1 cellular context compared by ENCODE assay signal in the genomic region with DNA sequence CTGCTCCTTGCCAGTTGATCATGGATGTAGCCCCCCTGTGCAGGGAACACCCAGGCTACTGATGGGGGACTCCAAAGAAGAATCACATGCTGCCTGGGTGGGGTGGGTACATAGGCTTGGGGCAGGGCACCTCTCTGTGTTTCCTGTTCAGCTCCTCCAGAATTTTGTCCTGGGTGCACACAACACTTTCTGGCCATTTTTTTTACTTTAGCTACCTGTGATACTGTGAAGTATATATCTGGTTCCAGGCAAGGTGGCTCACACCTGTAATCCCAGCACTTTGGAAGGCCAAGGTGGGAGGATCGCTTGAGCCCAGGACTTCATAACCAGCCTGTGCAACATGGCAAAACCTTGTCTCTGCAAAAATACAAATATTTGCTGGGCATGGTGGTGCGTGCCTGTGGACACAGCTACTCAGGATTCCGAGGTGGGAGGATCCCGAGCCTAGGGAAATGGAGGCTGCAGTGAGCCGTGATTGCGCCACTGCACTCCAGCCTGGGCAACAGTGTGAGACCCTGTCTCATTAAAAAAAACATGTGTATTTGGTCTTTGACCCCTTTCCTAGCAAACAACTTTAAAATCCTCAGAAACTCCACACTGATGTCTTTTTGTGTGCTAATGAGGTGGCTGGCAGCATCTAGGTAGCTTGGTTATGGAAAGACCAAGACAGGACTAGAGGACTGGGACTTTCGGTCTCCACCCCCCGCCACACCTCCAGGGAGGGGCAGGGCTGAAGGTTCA.
TF ChIP-seq lines count a peak whose summit lies in the region.

No MANE protein-coding gene starts in this region.

TF ChIP-seq in HepG2, 621 proteins besides CTCF, POLR2A, EP300 and RAD21 (continued from another document and continues in another):
- TF ChIP-seq, protein P1, sequence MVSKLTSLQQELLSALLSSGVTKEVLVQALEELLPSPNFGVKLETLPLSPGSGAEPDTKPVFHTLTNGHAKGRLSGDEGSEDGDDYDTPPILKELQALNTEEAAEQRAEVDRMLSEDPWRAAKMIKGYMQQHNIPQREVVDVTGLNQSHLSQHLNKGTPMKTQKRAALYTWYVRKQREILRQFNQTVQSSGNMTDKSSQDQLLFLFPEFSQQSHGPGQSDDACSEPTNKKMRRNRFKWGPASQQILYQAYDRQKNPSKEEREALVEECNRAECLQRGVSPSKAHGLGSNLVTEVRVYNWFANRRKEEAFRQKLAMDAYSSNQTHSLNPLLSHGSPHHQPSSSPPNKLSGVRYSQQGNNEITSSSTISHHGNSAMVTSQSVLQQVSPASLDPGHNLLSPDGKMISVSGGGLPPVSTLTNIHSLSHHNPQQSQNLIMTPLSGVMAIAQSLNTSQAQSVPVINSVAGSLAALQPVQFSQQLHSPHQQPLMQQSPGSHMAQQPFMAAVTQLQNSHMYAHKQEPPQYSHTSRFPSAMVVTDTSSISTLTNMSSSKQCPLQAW (CRISPR knock-in tag; IDR thresholded peaks at IDR 0.05) = peak; percentile 80
- TF ChIP-seq ZNF563 (CRISPR knock-in tag; IDR thresholded peaks at IDR 0.05) (0 out of 2 replicates have a peak, but pooled peaks have one; percentile 18), U2AF2 (IDR thresholded peaks at IDR 0.05; ENCODE audit: low read depth, low read length) (no peak), TMF1 (CRISPR knock-in tag; IDR thresholded peaks at IDR 0.05; ENCODE audit: low read depth) (no peak), REL (CRISPR knock-in tag; conservative IDR thresholded peaks at IDR 0.05) (0 out of 2 replicates have a peak, but pooled peaks have one; percentile 25), ZNF44 (CRISPR knock-in tag; IDR thresholded peaks at IDR 0.05) (no peak), HMG20B (CRISPR knock-in tag; conservative IDR thresholded peaks at IDR 0.05) (0 out of 2 replicates have a peak, but pooled peaks have one; percentile 10), ZNF703 (CRISPR knock-in tag; IDR thresholded peaks at IDR 0.05; ENCODE audit: borderline replicate concordance) (peak; percentile 74; the same call in 1 of the 2 replicates), FIP1L1 (IDR thresholded peaks at IDR 0.05; ENCODE audit: borderline replicate concordance, insufficient read depth, low read depth, low read length) (no peak), MLLT10 (CRISPR knock-in tag; IDR thresholded peaks at IDR 0.05) (no peak), JUND (CRISPR knock-in tag; IDR thresholded peaks at IDR 0.05) (peak; percentile 64; the same call in 1 of the 2 replicates), HOXD1 (CRISPR knock-in tag; IDR thresholded peaks at IDR 0.05) (0 out of 2 replicates have a peak, but pooled peaks have one; percentile 28), CCAR2 (optimal IDR thresholded peaks at IDR 0.05; ENCODE audit: low read depth, low read length) (no peak), MXD4 (CRISPR knock-in tag; IDR thresholded peaks at IDR 0.05) (no peak; the same call in 1 of the 2 replicates), RFX3 (CRISPR knock-in tag; IDR thresholded peaks at IDR 0.05) (0 out of 2 replicates have a peak, but pooled peaks have one; percentile 34), ZSCAN30 (CRISPR knock-in tag; IDR thresholded peaks at IDR 0.05) (peak; percentile 74), ZNF260 (CRISPR knock-in tag; IDR thresholded peaks at IDR 0.05; ENCODE audit: borderline replicate concordance, low read depth) (no peak), FOSL1 (CRISPR knock-in tag; IDR thresholded peaks at IDR 0.05; ENCODE audit: borderline replicate concordance) (no peak), ZNF441 (CRISPR knock-in tag; IDR thresholded peaks at IDR 0.05; ENCODE audit: borderline replicate concordance) (peak; percentile 78), SATB2 (CRISPR knock-in tag; IDR thresholded peaks at IDR 0.05) (no peak; the same call in 1 of the 2 replicates), NR2F6 (IDR thresholded peaks at IDR 0.05) (peak; percentile 73), NR2F6 (CRISPR knock-in tag; IDR thresholded peaks at IDR 0.05) (peak; percentile 89), ZNF713 (CRISPR knock-in tag; IDR thresholded peaks at IDR 0.05) (no peak), ZBTB7A (CRISPR knock-in tag; IDR thresholded peaks at IDR 0.05) (no peak), KAT7 (CRISPR knock-in tag; IDR thresholded peaks at IDR 0.05; ENCODE audit: borderline replicate concordance) (peak; percentile 92; the same call in 1 of the 2 replicates), NFE2L1 (CRISPR knock-in tag; IDR thresholded peaks at IDR 0.05; ENCODE audit: borderline replicate concordance) (no peak), KDM2A (CRISPR knock-in tag; IDR thresholded peaks at IDR 0.05; ENCODE audit: borderline replicate concordance, low read depth) (peak; percentile 91)
- TF ChIP-seq, protein P2, sequence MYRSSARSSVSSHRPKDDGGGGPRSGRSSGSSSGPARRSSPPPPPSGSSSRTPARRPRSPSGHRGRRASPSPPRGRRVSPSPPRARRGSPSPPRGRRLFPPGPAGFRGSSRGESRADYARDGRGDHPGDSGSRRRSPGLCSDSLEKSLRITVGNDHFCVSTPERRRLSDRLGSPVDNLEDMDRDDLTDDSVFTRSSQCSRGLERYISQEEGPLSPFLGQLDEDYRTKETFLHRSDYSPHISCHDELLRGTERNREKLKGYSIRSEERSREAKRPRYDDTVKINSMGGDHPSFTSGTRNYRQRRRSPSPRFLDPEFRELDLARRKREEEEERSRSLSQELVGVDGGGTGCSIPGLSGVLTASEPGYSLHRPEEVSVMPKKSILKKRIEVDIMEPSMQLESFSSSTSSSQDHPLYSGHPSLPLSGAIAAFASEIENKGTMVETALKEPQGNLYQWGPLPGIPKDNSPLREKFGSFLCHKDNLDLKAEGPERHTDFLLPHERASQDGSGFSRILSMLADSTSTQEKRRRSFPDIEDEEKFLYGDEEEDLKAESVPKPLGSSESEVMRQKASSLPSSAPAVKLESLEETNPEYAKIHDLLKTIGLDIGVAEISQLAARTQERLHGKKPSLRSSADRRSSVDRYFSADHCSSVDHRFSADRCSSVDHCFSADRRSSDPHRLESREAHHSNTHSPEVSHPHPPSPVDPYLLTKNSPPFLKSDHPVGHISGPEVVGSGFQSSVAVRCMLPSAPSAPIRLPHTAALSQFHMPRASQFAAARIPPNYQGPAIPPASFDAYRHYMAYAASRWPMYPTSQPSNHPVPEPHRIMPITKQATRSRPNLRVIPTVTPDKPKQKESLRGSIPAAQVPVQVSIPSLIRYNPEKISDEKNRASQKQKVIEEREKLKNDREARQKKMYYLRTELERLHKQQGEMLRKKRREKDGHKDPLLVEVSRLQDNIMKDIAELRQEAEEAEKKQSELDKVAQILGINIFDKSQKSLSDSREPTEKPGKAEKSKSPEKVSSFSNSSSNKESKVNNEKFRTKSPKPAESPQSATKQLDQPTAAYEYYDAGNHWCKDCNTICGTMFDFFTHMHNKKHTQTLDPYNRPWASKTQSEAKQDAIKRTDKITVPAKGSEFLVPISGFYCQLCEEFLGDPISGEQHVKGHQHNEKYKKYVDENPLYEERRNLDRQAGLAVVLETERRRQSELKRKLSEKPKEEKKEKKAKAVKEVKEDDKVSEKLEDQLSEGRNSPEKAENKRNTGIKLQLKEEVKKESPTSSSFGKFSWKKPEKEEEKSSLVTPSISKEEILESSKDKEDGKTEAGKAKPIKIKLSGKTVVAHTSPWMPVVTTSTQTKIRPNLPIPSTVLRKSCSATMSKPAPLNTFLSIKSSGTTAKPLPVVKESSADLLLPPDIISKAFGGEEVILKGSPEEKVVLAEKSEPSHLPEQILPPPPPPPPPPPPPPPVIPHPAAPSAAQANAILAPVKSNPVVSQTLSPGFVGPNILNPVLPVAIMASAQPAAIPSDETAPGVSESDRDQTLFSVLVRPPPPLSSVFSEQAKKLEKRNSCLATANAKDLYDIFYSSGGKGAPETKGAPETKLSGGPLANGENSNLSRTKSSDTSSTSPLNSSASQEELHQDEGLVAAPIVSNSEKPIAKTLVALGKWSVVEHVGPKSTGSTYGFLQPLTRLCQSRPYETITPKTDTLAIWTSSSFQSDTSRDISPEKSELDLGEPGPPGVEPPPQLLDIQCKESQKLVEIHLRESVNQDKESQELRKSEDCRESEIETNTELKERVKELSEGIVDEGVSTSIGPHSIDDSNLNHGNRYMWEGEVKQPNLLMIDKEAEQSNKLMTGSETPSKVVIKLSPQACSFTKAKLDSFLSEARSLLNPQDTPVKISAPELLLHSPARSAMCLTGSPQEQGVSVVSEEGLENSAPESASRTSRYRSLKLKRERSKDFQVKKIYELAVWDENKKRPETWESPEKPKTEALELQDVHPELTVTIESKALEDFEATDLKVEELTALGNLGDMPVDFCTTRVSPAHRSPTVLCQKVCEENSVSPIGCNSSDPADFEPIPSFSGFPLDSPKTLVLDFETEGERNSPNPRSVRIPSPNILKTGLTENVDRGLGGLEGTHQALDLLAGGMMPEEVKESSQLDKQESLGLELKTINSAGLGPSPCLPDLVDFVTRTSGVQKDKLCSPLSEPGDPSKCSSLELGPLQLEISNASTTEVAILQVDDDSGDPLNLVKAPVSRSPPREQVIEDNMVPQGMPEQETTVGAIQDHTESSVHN (CRISPR knock-in tag; IDR thresholded peaks at IDR 0.05) = no peak; the same call in none of the 2 replicates
- TF ChIP-seq, protein P3, sequence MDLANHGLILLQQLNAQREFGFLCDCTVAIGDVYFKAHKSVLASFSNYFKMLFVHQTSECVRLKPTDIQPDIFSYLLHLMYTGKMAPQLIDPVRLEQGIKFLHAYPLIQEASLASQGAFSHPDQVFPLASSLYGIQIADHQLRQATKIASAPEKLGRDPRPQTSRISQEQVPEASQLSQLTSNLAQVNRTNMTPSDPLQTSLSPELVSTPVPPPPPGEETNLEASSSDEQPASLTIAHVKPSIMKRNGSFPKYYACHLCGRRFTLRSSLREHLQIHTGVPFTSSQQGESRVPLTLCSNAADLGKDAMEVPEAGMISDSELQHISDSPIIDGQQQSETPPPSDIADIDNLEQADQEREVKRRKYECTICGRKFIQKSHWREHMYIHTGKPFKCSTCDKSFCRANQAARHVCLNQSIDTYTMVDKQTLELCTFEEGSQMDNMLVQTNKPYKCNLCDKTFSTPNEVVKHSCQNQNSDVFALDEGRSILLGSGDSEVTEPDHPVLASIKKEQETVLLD (CRISPR knock-in tag; IDR thresholded peaks at IDR 0.05; ENCODE audit: low read depth) = no peak
- TF ChIP-seq, protein P4, sequence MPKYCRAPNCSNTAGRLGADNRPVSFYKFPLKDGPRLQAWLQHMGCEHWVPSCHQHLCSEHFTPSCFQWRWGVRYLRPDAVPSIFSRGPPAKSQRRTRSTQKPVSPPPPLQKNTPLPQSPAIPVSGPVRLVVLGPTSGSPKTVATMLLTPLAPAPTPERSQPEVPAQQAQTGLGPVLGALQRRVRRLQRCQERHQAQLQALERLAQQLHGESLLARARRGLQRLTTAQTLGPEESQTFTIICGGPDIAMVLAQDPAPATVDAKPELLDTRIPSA (CRISPR knock-in tag; IDR thresholded peaks at IDR 0.05; ENCODE audit: borderline replicate concordance) = no peak; the same call in 1 of the 2 replicates
- TF ChIP-seq, protein P5, sequence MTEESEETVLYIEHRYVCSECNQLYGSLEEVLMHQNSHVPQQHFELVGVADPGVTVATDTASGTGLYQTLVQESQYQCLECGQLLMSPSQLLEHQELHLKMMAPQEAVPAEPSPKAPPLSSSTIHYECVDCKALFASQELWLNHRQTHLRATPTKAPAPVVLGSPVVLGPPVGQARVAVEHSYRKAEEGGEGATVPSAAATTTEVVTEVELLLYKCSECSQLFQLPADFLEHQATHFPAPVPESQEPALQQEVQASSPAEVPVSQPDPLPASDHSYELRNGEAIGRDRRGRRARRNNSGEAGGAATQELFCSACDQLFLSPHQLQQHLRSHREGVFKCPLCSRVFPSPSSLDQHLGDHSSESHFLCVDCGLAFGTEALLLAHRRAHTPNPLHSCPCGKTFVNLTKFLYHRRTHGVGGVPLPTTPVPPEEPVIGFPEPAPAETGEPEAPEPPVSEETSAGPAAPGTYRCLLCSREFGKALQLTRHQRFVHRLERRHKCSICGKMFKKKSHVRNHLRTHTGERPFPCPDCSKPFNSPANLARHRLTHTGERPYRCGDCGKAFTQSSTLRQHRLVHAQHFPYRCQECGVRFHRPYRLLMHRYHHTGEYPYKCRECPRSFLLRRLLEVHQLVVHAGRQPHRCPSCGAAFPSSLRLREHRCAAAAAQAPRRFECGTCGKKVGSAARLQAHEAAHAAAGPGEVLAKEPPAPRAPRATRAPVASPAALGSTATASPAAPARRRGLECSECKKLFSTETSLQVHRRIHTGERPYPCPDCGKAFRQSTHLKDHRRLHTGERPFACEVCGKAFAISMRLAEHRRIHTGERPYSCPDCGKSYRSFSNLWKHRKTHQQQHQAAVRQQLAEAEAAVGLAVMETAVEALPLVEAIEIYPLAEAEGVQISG (CRISPR knock-in tag; IDR thresholded peaks at IDR 0.05) = peak; percentile 81
- TF ChIP-seq, protein P6, sequence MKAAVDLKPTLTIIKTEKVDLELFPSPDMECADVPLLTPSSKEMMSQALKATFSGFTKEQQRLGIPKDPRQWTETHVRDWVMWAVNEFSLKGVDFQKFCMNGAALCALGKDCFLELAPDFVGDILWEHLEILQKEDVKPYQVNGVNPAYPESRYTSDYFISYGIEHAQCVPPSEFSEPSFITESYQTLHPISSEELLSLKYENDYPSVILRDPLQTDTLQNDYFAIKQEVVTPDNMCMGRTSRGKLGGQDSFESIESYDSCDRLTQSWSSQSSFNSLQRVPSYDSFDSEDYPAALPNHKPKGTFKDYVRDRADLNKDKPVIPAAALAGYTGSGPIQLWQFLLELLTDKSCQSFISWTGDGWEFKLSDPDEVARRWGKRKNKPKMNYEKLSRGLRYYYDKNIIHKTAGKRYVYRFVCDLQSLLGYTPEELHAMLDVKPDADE (CRISPR knock-in tag; IDR thresholded peaks at IDR 0.05) = no peak
- TF ChIP-seq, protein P7, sequence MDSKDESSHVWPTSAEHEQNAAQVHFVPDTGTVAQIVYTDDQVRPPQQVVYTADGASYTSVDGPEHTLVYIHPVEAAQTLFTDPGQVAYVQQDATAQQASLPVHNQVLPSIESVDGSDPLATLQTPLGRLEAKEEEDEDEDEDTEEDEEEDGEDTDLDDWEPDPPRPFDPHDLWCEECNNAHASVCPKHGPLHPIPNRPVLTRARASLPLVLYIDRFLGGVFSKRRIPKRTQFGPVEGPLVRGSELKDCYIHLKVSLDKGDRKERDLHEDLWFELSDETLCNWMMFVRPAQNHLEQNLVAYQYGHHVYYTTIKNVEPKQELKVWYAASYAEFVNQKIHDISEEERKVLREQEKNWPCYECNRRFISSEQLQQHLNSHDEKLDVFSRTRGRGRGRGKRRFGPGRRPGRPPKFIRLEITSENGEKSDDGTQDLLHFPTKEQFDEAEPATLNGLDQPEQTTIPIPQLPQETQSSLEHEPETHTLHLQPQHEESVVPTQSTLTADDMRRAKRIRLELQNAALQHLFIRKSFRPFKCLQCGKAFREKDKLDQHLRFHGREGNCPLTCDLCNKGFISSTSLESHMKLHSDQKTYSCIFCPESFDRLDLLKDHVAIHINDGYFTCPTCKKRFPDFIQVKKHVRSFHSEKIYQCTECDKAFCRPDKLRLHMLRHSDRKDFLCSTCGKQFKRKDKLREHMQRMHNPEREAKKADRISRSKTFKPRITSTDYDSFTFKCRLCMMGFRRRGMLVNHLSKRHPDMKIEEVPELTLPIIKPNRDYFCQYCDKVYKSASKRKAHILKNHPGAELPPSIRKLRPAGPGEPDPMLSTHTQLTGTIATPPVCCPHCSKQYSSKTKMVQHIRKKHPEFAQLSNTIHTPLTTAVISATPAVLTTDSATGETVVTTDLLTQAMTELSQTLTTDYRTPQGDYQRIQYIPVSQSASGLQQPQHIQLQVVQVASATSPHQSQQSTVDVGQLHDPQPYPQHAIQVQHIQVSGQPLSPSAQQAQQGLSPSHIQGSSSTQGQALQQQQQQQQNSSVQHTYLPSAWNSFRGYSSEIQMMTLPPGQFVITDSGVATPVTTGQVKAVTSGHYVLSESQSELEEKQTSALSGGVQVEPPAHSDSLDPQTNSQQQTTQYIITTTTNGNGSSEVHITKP (CRISPR knock-in tag; IDR thresholded peaks at IDR 0.05; ENCODE audit: low read depth) = 0 out of 2 replicates have a peak, but pooled peaks have one; percentile 47
